3 cellular contexts compared by ENCODE assay signal in the genomic region with DNA sequence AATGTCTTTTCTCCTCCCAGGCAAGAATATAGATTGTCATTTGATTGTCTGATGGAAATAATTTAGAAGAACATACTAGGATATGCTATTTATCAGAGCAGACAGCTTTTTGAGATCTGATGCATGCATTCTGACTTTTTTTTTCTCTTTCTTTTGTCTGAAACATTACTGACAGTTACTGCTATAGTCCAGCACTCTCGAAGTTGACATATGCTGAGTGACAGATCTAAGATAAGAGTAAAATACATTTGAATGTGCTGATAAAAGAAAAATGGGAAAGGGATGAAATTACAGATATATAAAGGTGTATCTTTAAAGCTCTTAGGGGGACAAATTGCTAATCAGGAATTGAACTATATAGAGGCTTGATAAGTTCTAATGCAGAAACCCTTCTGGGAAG.
"Had no signal": no experiment of that assay in that cellular context is flagged by ENCODE, and none has a peak within 500 bp of the region (broad histone marks: within the 10 kb centered on the region; RNA-seq: fewer than 3 reads in every experiment).

No MANE protein-coding gene starts in this region.

- H3K4me3 ChIP-seq: GM12878 had no signal

- ATAC-seq: GM12878 had no signal

- DNase-seq: GDM1, GF-D8 had no signal
